Comparison of ENCODE assay signal across 8 cellular contexts in genomic region chr2:232292395-232293154, GRCh38.
DNase-seq lines count a peak whose midpoint lies in the region; ATAC-seq and TF ChIP-seq lines count a peak whose summit lies in the region.

No MANE protein-coding gene starts in this region.

- no peaks in the 10 kb centered on the region for H3K27me3 ChIP-seq in HL-60 (ENCODE audit: insufficient read depth, poor library complexity, severe bottlenecking)
- H3K27me3 ChIP-seq in ascending aorta = no peaks in the 10 kb centered on the region

- H3K27ac ChIP-seq in HL-60 (replicated peaks) (no peak overlapping the region), ascending aorta (no peak overlapping the region)

- intact Hi-C loops in ascending aorta (cut with DNase I) = no loop called here

- peaks cover 0 to 7% of the 10 kb centered on the region in 2 donors for H3K36me3 ChIP-seq in ascending aorta

- peak; percentile 88 for DNase-seq in DMS 273 (lab: John Stamatoyannopoulos, UW; ENCODE audit: unreplicated experiment)
- no peak for DNase-seq in DMS 273 treated with DMSO at 0.1 percent for 48 hours (lab: John Stamatoyannopoulos, UW)
- DNase-seq in HL-60 (ENCODE audit: low read depth in 1 of 2, low spot score in 1 of 2) = peak; percentile 35 to 74
- DNase-seq in SK-MEL-5 (ENCODE audit: low read depth, low spot score) = peak; percentile 81
- DNase-seq in ascending aorta (ENCODE audit: low spot score in 2 of 2) = no peak
- peak; percentile 54 for DNase-seq in iris pigment epithelial cell (ENCODE audit: low read depth)
- DNase-seq in stimulated activated CD8-positive, alpha-beta memory T cell treated with anti-CD3 and anti-CD28 coated beads, Interleukin-4, amount 100 ng/mL, for 24 hours (ENCODE audit: low read depth) = peak; percentile 30

- no peak overlapping the region for H3K4me3 ChIP-seq in HL-60 (replicated peaks; ENCODE audit: insufficient read depth, low read length)
- no peak overlapping the region for H3K4me3 ChIP-seq in ascending aorta

- ATAC-seq in GM18867 (IDR thresholded peaks at IDR 0.05; ENCODE audit: unreplicated experiment) = no peak

- peak; percentile 87 for TF ChIP-seq CTCF in HL-60 (IDR thresholded peaks at IDR 0.05; ENCODE audit: insufficient read depth, low read length)
- peak in 2 of 3 experiments; percentile 25 to 26 for TF ChIP-seq CTCF in ascending aorta (IDR thresholded peaks at IDR 0.05)

- no peaks in the 10 kb centered on the region for H3K9me3 ChIP-seq in ascending aorta

- no peaks in the 10 kb centered on the region for H3K4me1 ChIP-seq in ascending aorta

- in situ Hi-C loops in SK-MEL-5 (cut with HindIII; ENCODE audit: low pct_unique_long_range_greater_than_20kb, low sequenced_read_pairs) = no loop called here

Comparison
In these comparisons a context has a peak if more than half of its experiments do, and no peak if none do; other contexts are left out.
1. DNase-seq: peak in DMS 273 (single experiment), HL-60 (2 of 2), SK-MEL-5 (single experiment), iris pigment epithelial cell (single experiment) and stimulated activated CD8-positive, alpha-beta memory T cell treated with anti-CD3 and anti-CD28 coated beads, Interleukin-4, amount 100 ng/mL, for 24 hours (single experiment); none in DMS 273 treated with DMSO at 0.1 percent for 48 hours (single experiment) and ascending aorta (0 of 2).